Comparison of ENCODE assay signal across 8 cellular contexts in the genomic region with DNA sequence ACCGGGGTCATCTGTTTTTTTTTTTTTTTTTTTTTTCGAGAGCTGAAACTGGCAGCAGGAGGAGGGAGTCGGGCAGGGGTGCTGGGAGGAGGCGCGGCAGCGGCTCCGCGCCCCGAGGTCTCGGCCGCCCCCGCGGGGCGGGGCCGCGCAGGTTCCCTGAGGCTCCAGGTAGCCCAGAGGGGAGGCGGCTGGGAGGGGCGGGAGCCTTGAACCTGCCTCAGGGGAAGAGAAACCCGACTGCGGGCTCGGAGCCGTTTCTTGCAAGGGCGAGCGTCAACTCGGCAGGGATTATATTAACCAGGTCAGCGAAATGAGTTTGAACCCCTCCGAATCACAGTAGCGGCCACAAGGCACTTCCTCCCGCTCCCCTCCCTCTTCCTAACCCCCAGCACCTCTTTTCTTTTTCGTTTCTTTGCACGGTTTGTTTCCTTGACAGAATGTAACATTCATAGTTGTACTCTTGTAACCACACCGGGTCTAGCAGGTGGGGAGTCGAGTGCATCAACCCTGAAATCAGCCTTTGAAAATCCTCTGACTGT. TPM values are rescaled to one million over a fixed set of nuclear protein-coding genes. Genes with fewer than 3 reads are reported as not detected.
DNase-seq lines count a peak whose midpoint lies in the region; ATAC-seq and TF ChIP-seq lines count a peak whose summit lies in the region.

No MANE protein-coding gene starts in this region.

- peak; percentile 43 for TF ChIP-seq POLR2A in GM18951 (IDR thresholded peaks at IDR 0.05; ENCODE audit: extremely low read depth, insufficient read depth, insufficient read length)

- H3K9me3 ChIP-seq in AG04450 (ENCODE audit: control insufficient read depth, insufficient read depth, low read length) (no peaks in the 10 kb centered on the region; the same call in 1 of the 2 replicates), OCI-LY1 (ENCODE audit: low read length) (no peaks in the 10 kb centered on the region)

- H3K4me3 ChIP-seq in AG04450 (ENCODE audit: low read depth, low read length) = peak overlapping the region; percentile 64
- H3K4me3 ChIP-seq in OCI-LY1 (ENCODE audit: low read depth, low read length, poor library complexity, severe bottlenecking) = peak overlapping the region; percentile 81

- H3K9ac ChIP-seq in OCI-LY1 (ENCODE audit: low read length) = peak overlapping the region; percentile 73

- peaks cover 15% of the 10 kb centered on the region; the same call in 1 of the 2 replicates for H3F3A ChIP-seq in OCI-LY1 (ENCODE audit: insufficient read depth, low read length)

- H3K27me3 ChIP-seq in AG04450 (ENCODE audit: control insufficient read depth, insufficient read depth, low read length) (peaks cover 19% of the 10 kb centered on the region), OCI-LY1 (ENCODE audit: insufficient read depth, low read length) (no peaks in the 10 kb centered on the region)

- H3K9me2 ChIP-seq in OCI-LY1 (ENCODE audit: low read depth, low read length) = no peaks in the 10 kb centered on the region

- DNase-seq in AG04450 (ENCODE audit: low read depth, low spot score) (no peak), hepatic stellate cell (ENCODE audit: low spot score) (peak; percentile 5), G401 (ENCODE audit: low spot score) (no peak)
- peak; percentile 89 for DNase-seq in activated effector memory CD4-positive, alpha-beta T cell treated with anti-CD3 and anti-CD28 coated beads, Interleukin-2, amount 50 U/mL, for 16 hours
- DNase-seq in stimulated activated CD4-positive, alpha-beta T cell treated with anti-CD3 and anti-CD28 coated beads, Interleukin-12 subunit alpha, Interleukin-12 subunit beta, amount 100 ng/mL, for 4 hours = peak; percentile 67

- peak overlapping the region; percentile 84 for H3K4me2 ChIP-seq in OCI-LY1 (ENCODE audit: low read length)

- H3K79me2 ChIP-seq in OCI-LY1 (ENCODE audit: insufficient read depth, low read length) = peaks cover 42% of the 10 kb centered on the region

- no peak overlapping the region for H2AFZ ChIP-seq in OCI-LY1 (ENCODE audit: low read length)

- in situ Hi-C loops in GM18951 (cut with MboI; ENCODE audit: low sequenced_read_pairs, unreplicated experiment) = no loop called here
- in situ Hi-C loops in G401 (cut with HindIII; ENCODE audit: low sequenced_read_pairs) = no loop called here

- peak; percentile 43 for ATAC-seq in HG03196 (IDR thresholded peaks at IDR 0.05; ENCODE audit: unreplicated experiment)

- no peaks in the 10 kb centered on the region for H4K20me1 ChIP-seq in OCI-LY1 (ENCODE audit: insufficient read depth, low read length)

- H3K27ac ChIP-seq in AG04450 (ENCODE audit: low read depth, low read length) = no peak overlapping the region
- H3K27ac ChIP-seq in OCI-LY1 (ENCODE audit: low read depth, low read length, poor library complexity, severe bottlenecking) = peak overlapping the region; percentile 84

- H3K4me1 ChIP-seq in OCI-LY1 (ENCODE audit: insufficient read depth, low read length, severe bottlenecking) = peaks cover 33% of the 10 kb centered on the region

- TF ChIP-seq CTCF in AG04450 (IDR thresholded peaks at IDR 0.05; ENCODE audit: low read depth, low read length) (no peak), OCI-LY1 (IDR thresholded peaks at IDR 0.05; ENCODE audit: low read length) (no peak)

- H3K36me3 ChIP-seq in OCI-LY1 (ENCODE audit: insufficient read depth, low read length) = peaks cover 16% of the 10 kb centered on the region

- POLR2A ChIA-PET in AG04450 (lab: Yijun Ruan, JAX) = interaction anchor here (0.7 kb wide), 1 partner anchor 236 kb away, joined by 3 read pairs; no protein-coding TSS in a partner anchor

- CTCF ChIA-PET in AG04450 (lab: Charles Lee) = interaction anchor here (0.6 to 1.5 kb wide), 3 partner anchors 120 to 241 kb away, joined by 3 to 5 read pairs (median 5); no protein-coding TSS in a partner anchor

RNA-seq across cellular contexts. Expression of a gene that starts 2.0 kb away (rescaled TPM):
- polyA plus RNA-seq in AG04450 (2011; rRNA removed) = 0.09 and 0.10 TPM in 2 replicates
- 0.26 TPM in 1 of 2 replicates, not detected in the other for polyA minus RNA-seq in AG04450 (2011; rRNA and poly(A)+ RNA removed)
- total RNA-seq in G401 (2014; rRNA removed; shearing (Covaris generic)) = not detected in 2 replicates

Comparison
In these comparisons a context has a peak if more than half of its experiments do, and no peak if none do; other contexts are left out.
1. DNase-seq: peak in activated effector memory CD4-positive, alpha-beta T cell treated with anti-CD3 and anti-CD28 coated beads, Interleukin-2, amount 50 U/mL, for 16 hours (single experiment), hepatic stellate cell (single experiment) and stimulated activated CD4-positive, alpha-beta T cell treated with anti-CD3 and anti-CD28 coated beads, Interleukin-12 subunit alpha, Interleukin-12 subunit beta, amount 100 ng/mL, for 4 hours (single experiment); none in AG04450 (single experiment) and G401 (single experiment).